ENCODE assay signal across 27 cellular contexts in the genomic region with DNA sequence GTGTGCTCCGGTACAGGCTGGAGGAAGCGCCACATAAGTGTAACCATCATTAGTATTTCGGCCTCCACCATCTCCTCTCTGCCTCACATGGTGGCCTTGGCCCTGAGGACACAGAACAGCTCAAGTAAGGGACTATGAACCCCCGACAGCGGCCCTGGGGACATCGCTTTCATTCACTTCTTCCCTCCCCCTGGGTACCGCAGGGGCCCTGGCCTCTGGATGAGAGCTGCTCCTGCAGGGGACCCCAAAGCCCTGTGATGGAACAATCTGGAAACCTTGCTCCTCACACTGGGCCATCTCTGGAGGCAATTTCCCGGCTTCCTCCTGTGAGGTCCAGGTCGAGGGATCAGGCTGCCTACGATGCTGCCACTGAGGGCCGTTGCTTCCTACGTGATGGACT.
"Had no signal": no experiment of that assay in that cellular context is flagged by ENCODE, and none has a peak within 500 bp of the region (broad histone marks: within the 10 kb centered on the region; RNA-seq: fewer than 3 reads in every experiment).

No MANE protein-coding gene starts in this region.

- H3K4me1 Mint-ChIP-seq: immature natural killer cell; neural progenitor cell; stimulated activated naive B cell treated with anti-CD40 and anti-IgM and Interleukin-4, amounts not matched to agents 10 μg/mL and 1 μg/mL and 100 μg/mL, for 72 hours; stimulated activated naive CD8-positive, alpha-beta T cell treated with anti-CD3 and anti-CD28 coated beads, Interleukin-15, amount 100 ng/mL, for 72 hours had no signal

- ATAC-seq: foreskin keratinocyte; left cardiac atrium; lower lobe of right lung; natural killer cell treated with Interleukin-12 subunit alpha and Interleukin-12 subunit beta and Interleukin-15 and Interleukin-18, amount 100 ng/mL, for 72 hours; psoas muscle; right lobe of liver; stimulated activated naive B cell treated with anti-CD40 and anti-IgM and Interleukin-4, amounts not matched to agents 10 μg/mL and 1 μg/mL and 100 μg/mL, for 72 hours; stimulated activated naive CD8-positive, alpha-beta T cell treated with anti-CD3 and anti-CD28 coated beads, Interleukin-15, amount 100 ng/mL, for 72 hours had no signal

- DNase-seq: dermis blood vessel endothelial cell; erythroblast; foreskin keratinocyte; immature natural killer cell; kidney; left cardiac atrium; left ventricle myocardium inferior; lower lobe of right lung; midbrain; occipital lobe; psoas muscle; retina; spleen; stimulated activated CD4-positive, alpha-beta T cell treated with anti-CD3 and anti-CD28 coated beads, Interleukin-15, amount 100 ng/mL, for 24 hours; stimulated activated CD4-positive, alpha-beta T cell treated with anti-CD3 and anti-CD28 coated beads, Interleukin-1b, Interleukin-23, amount 100 ng/mL, for 48 hours; stimulated activated CD4-positive, alpha-beta T cell treated with anti-CD3 and anti-CD28 coated beads, Interleukin-4, amount 100 ng/mL, for 24 hours; stimulated activated naive B cell treated with anti-CD40 and anti-IgM and Interleukin-4, amounts not matched to agents 10 μg/mL and 1 μg/mL and 100 μg/mL, for 72 hours; stimulated activated naive CD8-positive, alpha-beta T cell treated with anti-CD3 and anti-CD28 coated beads, Interleukin-15, amount 100 ng/mL, for 72 hours; substantia nigra; trophoblast cell; uterus had no signal

- H3K27ac ChIP-seq: foreskin keratinocyte, left ventricle myocardium inferior, lower lobe of right lung, neural progenitor cell, parathyroid adenoma, psoas muscle, right lobe of liver, spleen, thoracic aorta, uterus had no signal

- H3K9me3 ChIP-seq: left ventricle myocardium inferior, lower lobe of right lung, psoas muscle, right lobe of liver, spleen, thoracic aorta, uterus had no signal

- H3K4me3 Mint-ChIP-seq: immature natural killer cell; memory B cell; natural killer cell treated with Interleukin-12 subunit alpha and Interleukin-12 subunit beta and Interleukin-15 and Interleukin-18, amount 100 ng/mL, for 72 hours; neural progenitor cell; stimulated activated naive B cell treated with anti-CD40 and anti-IgM and Interleukin-4, amounts not matched to agents 10 μg/mL and 1 μg/mL and 100 μg/mL, for 72 hours; stimulated activated naive CD8-positive, alpha-beta T cell treated with anti-CD3 and anti-CD28 coated beads, Interleukin-15, amount 100 ng/mL, for 72 hours had no signal

- H3K36me3 Mint-ChIP-seq: immature natural killer cell; natural killer cell treated with Interleukin-12 subunit alpha and Interleukin-12 subunit beta and Interleukin-15 and Interleukin-18, amount 100 ng/mL, for 72 hours; neural progenitor cell; stimulated activated naive B cell treated with anti-CD40 and anti-IgM and Interleukin-4, amounts not matched to agents 10 μg/mL and 1 μg/mL and 100 μg/mL, for 72 hours had no signal

- H3K4me3 ChIP-seq: left ventricle myocardium inferior, lower lobe of right lung, neural progenitor cell, psoas muscle, right lobe of liver, spleen, thoracic aorta, uterus had no signal

- H3K36me3 ChIP-seq: left ventricle myocardium inferior, lower lobe of right lung, neural progenitor cell, right lobe of liver, spleen, thoracic aorta, uterus had no signal

- H3K27me3 ChIP-seq: foreskin keratinocyte, neural progenitor cell, right lobe of liver, uterus had no signal

- H3K4me1 ChIP-seq: foreskin keratinocyte, left ventricle myocardium inferior, lower lobe of right lung, parathyroid adenoma, psoas muscle, right lobe of liver, spleen, uterus had no signal

- H3K27ac Mint-ChIP-seq: immature natural killer cell; memory B cell; natural killer cell treated with Interleukin-12 subunit alpha and Interleukin-12 subunit beta and Interleukin-15 and Interleukin-18, amount 100 ng/mL, for 72 hours; neural progenitor cell; stimulated activated naive B cell treated with anti-CD40 and anti-IgM and Interleukin-4, amounts not matched to agents 10 μg/mL and 1 μg/mL and 100 μg/mL, for 72 hours had no signal
